17 cellular contexts compared by ENCODE assay signal in genomic region chr17:60328679-60329078, GRCh38.
DNase-seq lines count a peak whose midpoint lies in the region; TF ChIP-seq lines count a peak whose summit lies in the region.
"Had no signal": no experiment of that assay in that cellular context is flagged by ENCODE, and none has a peak within 500 bp of the region (broad histone marks: within the 10 kb centered on the region; RNA-seq: fewer than 3 reads in every experiment).

No MANE protein-coding gene starts in this region.

- no peak overlapping the region for H3T11ph ChIP-seq in H9 (ENCODE audit: low read length)

- H3K56ac ChIP-seq in H9 (ENCODE audit: insufficient read length, low read depth, low read length): no peak overlapping the region

- peak overlapping the region; percentile 81 for H4K12ac ChIP-seq in trophoblast cell (ENCODE audit: low read depth, low read length)

- no peak overlapping the region for H3K4me2 ChIP-seq in H9 (ENCODE audit: insufficient read depth, insufficient read length, low read length)
- no peak overlapping the region for H3K4me2 ChIP-seq in trophoblast cell (ENCODE audit: low read length)

- no peak overlapping the region for H3K4me3 Mint-ChIP-seq in H9
- H3K4me3 Mint-ChIP-seq: CD8-positive, alpha-beta T cell had no signal

- peaks cover 0 to 10% (median 5%) of the 10 kb centered on the region in 3 experiments; a peak in 5 of 7 replicates for H3K36me3 Mint-ChIP-seq in H9 (ENCODE audit: insufficient read depth in 1 of 3, low read depth in 3 of 3)

- peak overlapping the region in 2 of 3 experiments; percentile 40 to 92; a peak in 3 of 7 replicates for H3K27ac Mint-ChIP-seq in H9
- H3K27ac Mint-ChIP-seq: CD8-positive, alpha-beta T cell had no signal

- peaks cover 6% of the 10 kb centered on the region; the same call in 1 of the 2 replicates for H3K4me1 ChIP-seq in H9 (ENCODE audit: insufficient read depth, low read length)
- H3K4me1 ChIP-seq in trophoblast cell (ENCODE audit: control insufficient read depth in 1 of 2, insufficient read depth in 2 of 2, low read length in 2 of 2): peaks cover 3 to 4% of the 10 kb centered on the region in 2 experiments

- H3K27me3 ChIP-seq in H9 (ENCODE audit: insufficient read depth, low read length): no peaks in the 10 kb centered on the region
- no peaks in the 10 kb centered on the region for H3K27me3 ChIP-seq in trophoblast cell (ENCODE audit: insufficient read depth, low read length)

- H2BK15ac ChIP-seq in H9 (ENCODE audit: low read depth, low read length): no peak overlapping the region

- H2AK5ac ChIP-seq in H9 (ENCODE audit: insufficient read length, low read length) (no peak overlapping the region), trophoblast cell (ENCODE audit: low read length) (no peak overlapping the region)

- H3K9ac ChIP-seq in H9 (ENCODE audit: extremely low read depth, insufficient read length, low read length) (no peak overlapping the region), trophoblast cell (ENCODE audit: low read length) (no peak overlapping the region)

- H3K18ac ChIP-seq in H9 (ENCODE audit: insufficient read length, low read depth, low read length): no peak overlapping the region
- H3K18ac ChIP-seq in trophoblast cell (ENCODE audit: low read length): peak overlapping the region; percentile 33

- no peak overlapping the region for H3K4ac ChIP-seq in H9 (ENCODE audit: low read depth, low read length)
- peak overlapping the region; percentile 33 for H3K4ac ChIP-seq in trophoblast cell (ENCODE audit: low read depth, low read length)

- no peak overlapping the region for H4K91ac ChIP-seq in H9 (ENCODE audit: insufficient read length, low read depth, low read length)
- no peak overlapping the region for H4K91ac ChIP-seq in trophoblast cell (ENCODE audit: low read depth, low read length)

- H4K20me1 ChIP-seq in H9 (ENCODE audit: control insufficient read depth, insufficient read depth, insufficient read length): no peaks in the 10 kb centered on the region

- H3K79me2 ChIP-seq in H9 (ENCODE audit: insufficient read depth, low read length): peaks cover 7% of the 10 kb centered on the region; the same call in 1 of the 2 replicates
- no peaks in the 10 kb centered on the region for H3K79me2 ChIP-seq in trophoblast cell (ENCODE audit: control insufficient read depth, insufficient read depth, low read length, poor library complexity)

- no peaks in the 10 kb centered on the region; a peak in 1 of 5 replicates for H3K9me3 Mint-ChIP-seq in H9
- H3K9me3 Mint-ChIP-seq: CD8-positive, alpha-beta T cell; IgD-negative memory B cell had no signal

- TF ChIP-seq CTCF in H9 (conservative IDR thresholded peaks at IDR 0.05): no peak

- H3K14ac ChIP-seq in H9 (ENCODE audit: insufficient read depth, low read length): no peak overlapping the region
- H3K14ac ChIP-seq in trophoblast cell (ENCODE audit: low read length): no peak overlapping the region

- H2BK120ac ChIP-seq in H9 (ENCODE audit: low read depth, low read length, poor library complexity, severe bottlenecking) (no peak overlapping the region), trophoblast cell (ENCODE audit: insufficient read depth, low read length, poor library complexity) (no peak overlapping the region)

- peak; percentile 62 for DNase-seq in H9
- DNase-seq in NCI-H510A treated with DMSO at 0.1 percent for 48 hours (lab: John Stamatoyannopoulos, UW): peak; percentile 87
- DNase-seq in globus pallidus (ENCODE audit: low spot score): peak; percentile 51
- DNase-seq in trophoblast cell: no peak
- DNase-seq in stimulated activated CD4-positive, alpha-beta T cell treated with anti-CD3 and anti-CD28 coated beads, Interleukin-4, amount 100 ng/mL, for 4 hours: no peak
- no peak for DNase-seq in mesenteric fat pad (ENCODE audit: low spot score)
- no peak for DNase-seq in NCI-H1694 (lab: John Stamatoyannopoulos, UW)
- DNase-seq: CD8-positive, alpha-beta T cell; DND-41; GDM1; MV-4-11; NCI-H1417 treated with DMSO at 0.1 percent for 48 hours; NCI-H2081; NCI-H345; NCI-H774 had no signal

- H3K79me1 ChIP-seq in H9 (ENCODE audit: insufficient read depth, low read depth, low read length, poor library complexity, severe bottlenecking) (peaks cover 5% of the 10 kb centered on the region), trophoblast cell (ENCODE audit: low read length) (no peaks in the 10 kb centered on the region)

- no peak overlapping the region for H3K4me3 ChIP-seq in trophoblast cell (ENCODE audit: low read depth, low read length)
- H3K4me3 ChIP-seq: HAP-1 had no signal

- H2BK12ac ChIP-seq in H9 (ENCODE audit: insufficient read length, low read depth, low read length) (no peak overlapping the region), trophoblast cell (ENCODE audit: low read length) (no peak overlapping the region)

- H2AFZ ChIP-seq in H9 (ENCODE audit: low read length) (no peak overlapping the region), trophoblast cell (ENCODE audit: insufficient read depth, low read length, poor library complexity) (no peak overlapping the region)

- H4K8ac ChIP-seq in H9 (replicated peaks; ENCODE audit: insufficient read length, low read depth, low read length) (no peak overlapping the region), trophoblast cell (ENCODE audit: low read depth, low read length) (no peak overlapping the region)

- no CpG with 5 or more reads among the region's 9 CpGs for WGBS in H9 (ENCODE audit: extremely low coverage, insufficient read length, low lambda C conversion rate)
- WGBS in trophoblast cell (ENCODE audit: extremely low coverage, insufficient coverage, insufficient read length): no CpG with 5 or more reads among the region's 9 CpGs

- H3K9me3 ChIP-seq in H9 (ENCODE audit: control insufficient read depth, low read depth, low read length) (no peaks in the 10 kb centered on the region), trophoblast cell (ENCODE audit: insufficient read depth, low read depth, low read length) (peaks cover 2% of the 10 kb centered on the region)
- H3K9me3 ChIP-seq: HAP-1 had no signal

- H2BK5ac ChIP-seq in H9 (ENCODE audit: insufficient read length, low read length): no peak overlapping the region
- H2BK5ac ChIP-seq in trophoblast cell (ENCODE audit: low read depth, low read length, poor library complexity): no peak overlapping the region

- no peak overlapping the region for H2BK20ac ChIP-seq in H9 (ENCODE audit: low read depth, low read length, poor library complexity, severe bottlenecking)

- no peaks in the 10 kb centered on the region for H3K27me3 Mint-ChIP-seq in H9 (ENCODE audit: low read depth)
- H3K27me3 Mint-ChIP-seq: IgD-negative memory B cell had no signal

- H3K4me1 Mint-ChIP-seq in H9: peaks cover 28 to 29% of the 10 kb centered on the region in 2 experiments

- no peak overlapping the region for H3K27ac ChIP-seq in H9 (ENCODE audit: insufficient read length, low read depth, low read length)
- no peak overlapping the region for H3K27ac ChIP-seq in trophoblast cell (ENCODE audit: low read depth, low read length)

- H3K36me3 ChIP-seq in trophoblast cell (ENCODE audit: control insufficient read depth in 1 of 2, insufficient read depth in 2 of 2, low read length in 2 of 2): peaks cover 0 to 2% of the 10 kb centered on the region in 2 experiments
- H3K36me3 ChIP-seq: HAP-1 had no signal

- H3K23ac ChIP-seq in H9 (ENCODE audit: insufficient read length, low read depth, low read length): no peak overlapping the region
- peak overlapping the region; percentile 25 for H3K23ac ChIP-seq in trophoblast cell (ENCODE audit: low read length)

- H3K23me2 ChIP-seq in H9 (ENCODE audit: insufficient read length, low read depth, low read length, poor library complexity, severe bottlenecking): no peaks in the 10 kb centered on the region

- H4K5ac ChIP-seq in H9 (ENCODE audit: insufficient read length, low read depth, low read length): no peak overlapping the region

Comparison
In these comparisons a context has a peak if more than half of its experiments do, and no peak if none do; other contexts are left out.
1. DNase-seq: peak in H9 (single experiment), NCI-H510A treated with DMSO at 0.1 percent for 48 hours (single experiment) and globus pallidus (single experiment); none in trophoblast cell (0 of 2), stimulated activated CD4-positive, alpha-beta T cell treated with anti-CD3 and anti-CD28 coated beads, Interleukin-4, amount 100 ng/mL, for 4 hours (0 of 2), mesenteric fat pad (single experiment) and NCI-H1694 (single experiment).